ENCODE assay signal across 8 cellular contexts in genomic region chr2:203535784-203536590, GRCh38. TPM values are rescaled to one million over a fixed set of nuclear protein-coding genes. Genes with fewer than 3 reads are reported as not detected.
DNase-seq lines count a peak whose midpoint lies in the region; ATAC-seq and TF ChIP-seq lines count a peak whose summit lies in the region.

No MANE protein-coding gene starts in this region.

- ATAC-seq in RWPE2 (ENCODE audit: low read depth) (no peak), GM18909 (IDR thresholded peaks at IDR 0.05; ENCODE audit: poor library complexity, unreplicated experiment) (no peak), GM18858 (IDR thresholded peaks at IDR 0.05; ENCODE audit: unreplicated experiment) (no peak)

- DNase-seq in GM12864 (ENCODE audit: low read depth) (no peak), RWPE2 (ENCODE audit: low spot score) (no peak), COR-L47 (lab: John Stamatoyannopoulos, UW) (no peak), anterior cingulate cortex (lab: John Stamatoyannopoulos, UW) (no peak)

- TF ChIP-seq CTCF in GM12864 (IDR thresholded peaks at IDR 0.05; ENCODE audit: low read depth, low read length, missing control alignments) (no peak), RWPE2 (IDR thresholded peaks at IDR 0.05; ENCODE audit: poor library complexity, severe bottlenecking) (no peak), parathyroid adenoma (IDR thresholded peaks at IDR 0.05) (no peak)

- H3K36me3 ChIP-seq in RWPE2 (ENCODE audit: low read depth) (no peaks in the 10 kb centered on the region), esophagus (ENCODE audit: control insufficient read depth in 2 of 2, insufficient read depth in 2 of 2, low read length in 1 of 2) (no peaks in the 10 kb centered on the region), parathyroid adenoma (ENCODE audit: control insufficient read depth, insufficient read depth, low read length) (no peaks in the 10 kb centered on the region)

- H3K79me2 ChIP-seq in parathyroid adenoma = no peaks in the 10 kb centered on the region

- peak overlapping the region; percentile 87 for H3K4me2 ChIP-seq in parathyroid adenoma (ENCODE audit: low read length)

- H3K9ac ChIP-seq in parathyroid adenoma = peak overlapping the region; percentile 42

- H3K4me3 ChIP-seq in GM12864 (ENCODE audit: low read depth, low read length) (peak overlapping the region; percentile 63), RWPE2 (ENCODE audit: severe bottlenecking) (peak overlapping the region; percentile 100), esophagus (ENCODE audit: low read depth in 1 of 2, low read length in 2 of 2) (peak overlapping the region; percentile 95 to 99), parathyroid adenoma (ENCODE audit: low read depth, low read length) (peak overlapping the region; percentile 78)

- 11 to 16% methylated on average over 14 of the region's 14 CpGs for WGBS in esophagus, 2 donors

- no peaks in the 10 kb centered on the region for H3K9me3 ChIP-seq in RWPE2 (ENCODE audit: severe bottlenecking)
- no peaks in the 10 kb centered on the region for H3K9me3 ChIP-seq in esophagus (ENCODE audit: control insufficient read depth in 2 of 2, insufficient read depth in 1 of 2, low read depth in 1 of 2, low read length in 1 of 2)
- H3K9me3 ChIP-seq in parathyroid adenoma (ENCODE audit: control insufficient read depth, low read length) = no peaks in the 10 kb centered on the region

- H3K27ac ChIP-seq in RWPE2 (ENCODE audit: poor library complexity, severe bottlenecking) (peak overlapping the region; percentile 73), esophagus (ENCODE audit: low read depth in 2 of 2, low read length in 1 of 2) (peak overlapping the region; percentile 96 to 98), parathyroid adenoma (peak overlapping the region; percentile 79)

- H3K27me3 ChIP-seq in RWPE2 (ENCODE audit: insufficient read depth, poor library complexity, severe bottlenecking) = no peaks in the 10 kb centered on the region
- no peaks in the 10 kb centered on the region for H3K27me3 ChIP-seq in esophagus (ENCODE audit: control insufficient read depth in 1 of 2, insufficient read depth in 2 of 2, low read length in 2 of 2)
- H3K27me3 ChIP-seq in parathyroid adenoma (ENCODE audit: control insufficient read depth, insufficient read depth, low read length) = no peaks in the 10 kb centered on the region

- H3K4me1 ChIP-seq in RWPE2 (ENCODE audit: insufficient read depth, poor library complexity, severe bottlenecking) = peaks cover 6% of the 10 kb centered on the region
- no peaks in the 10 kb centered on the region for H3K4me1 ChIP-seq in esophagus (ENCODE audit: control insufficient read depth in 2 of 2, insufficient read depth in 2 of 2, low read length in 1 of 2)
- peaks cover 7% of the 10 kb centered on the region for H3K4me1 ChIP-seq in parathyroid adenoma

- H2AFZ ChIP-seq in parathyroid adenoma = peak overlapping the region; percentile 92

RNA-seq across cellular contexts. Expression of gene RAPH1, which starts 0.9 kb away (rescaled TPM):
- 1 to 10 TPM; 3.8 to 5.0 TPM for polyA plus RNA-seq in esophagus
